Comparison of ENCODE assay signal across 2 cellular contexts in genomic region chr2:53913721-53914120, GRCh38.
TF ChIP-seq lines count a peak whose summit lies in the region.

No MANE protein-coding gene starts in this region.

TF ChIP-seq in IMR-90, 13 proteins besides CTCF, POLR2A, EP300 and RAD21:
- TF ChIP-seq RFX5 (IDR thresholded peaks at IDR 0.05; ENCODE audit: low read depth, low read length) (peak; percentile 39; the same call in 1 of the 2 replicates), MXI1 (IDR thresholded peaks at IDR 0.05; ENCODE audit: borderline replicate concordance, low read depth, low read length) (no peak), CEBPB (IDR thresholded peaks at IDR 0.05; ENCODE audit: low read depth, low read length) (peak; percentile 75)

TF ChIP-seq in GM12878, 131 proteins besides CTCF, POLR2A, EP300 and RAD21:
- TF ChIP-seq BCL3 (IDR thresholded peaks at IDR 0.05; ENCODE audit: borderline replicate concordance, insufficient read depth, low read depth, low read length, poor library complexity, severe bottlenecking): no peak
- TF ChIP-seq HDAC2 (IDR thresholded peaks at IDR 0.05): no peak
- TF ChIP-seq NFIC (IDR thresholded peaks at IDR 0.05; ENCODE audit: low read depth, low read length): peak; percentile 39; the same call in 1 of the 2 replicates
- TF ChIP-seq ATF2 (IDR thresholded peaks at IDR 0.05; ENCODE audit: low read length): 0 out of 2 replicates have a peak, but pooled peaks have one; percentile 44
- 0 out of 2 replicates have a peak, but pooled peaks have one; percentile 16 for TF ChIP-seq MEF2A (IDR thresholded peaks at IDR 0.05; ENCODE audit: insufficient read depth, low read depth, low read length)
